In genomic region chr22:21025266-21025665, GRCh38 we compare ENCODE assay signal across 22 cellular contexts. TPM values are rescaled to one million over a fixed set of nuclear protein-coding genes. Genes with fewer than 3 reads are reported as not detected.
DNase-seq lines count a peak whose midpoint lies in the region; ATAC-seq, FAIRE-seq and TF ChIP-seq lines count a peak whose summit lies in the region.
"Had no signal": no experiment of that assay in that cellular context is flagged by ENCODE, and none has a peak within 500 bp of the region (broad histone marks: within the 10 kb centered on the region; RNA-seq: fewer than 3 reads in every experiment).

No MANE protein-coding gene starts in this region.

- peaks cover 12% of the 10 kb centered on the region for H3K4me1 Mint-ChIP-seq in activated naive CD4-positive, alpha-beta T cell treated with anti-CD3 and anti-CD28 coated beads for 36 hours (ENCODE audit: low read depth)
- peaks cover 29% of the 10 kb centered on the region for H3K4me1 Mint-ChIP-seq in stimulated activated naive CD8-positive, alpha-beta T cell treated with anti-CD3 and anti-CD28 coated beads, Interleukin-15, amount 100 ng/mL, for 72 hours

- H3K27me3 Mint-ChIP-seq in activated naive CD4-positive, alpha-beta T cell treated with anti-CD3 and anti-CD28 coated beads for 36 hours (ENCODE audit: low read depth), result peaks cover 11% of the 10 kb centered on the region
- no peaks in the 10 kb centered on the region for H3K27me3 Mint-ChIP-seq in stimulated activated naive CD8-positive, alpha-beta T cell treated with anti-CD3 and anti-CD28 coated beads, Interleukin-15, amount 100 ng/mL, for 72 hours

- intact Hi-C loops in activated naive CD4-positive, alpha-beta T cell treated with anti-CD3 and anti-CD28 coated beads for 36 hours (cut with micrococcal nuclease), result no loop called here
- intact Hi-C loops in gastrocnemius medialis (cut with DNase I; ENCODE audit: low total_unique reads), result no loop called here

- no peak for TF ChIP-seq CTCF in RWPE2 (IDR thresholded peaks at IDR 0.05; ENCODE audit: poor library complexity, severe bottlenecking)
- no peak for TF ChIP-seq CTCF in bronchial epithelial cell (IDR thresholded peaks at IDR 0.05; ENCODE audit: insufficient read depth, low read length, severe bottlenecking)
- no peak for TF ChIP-seq CTCF in gastrocnemius medialis (IDR thresholded peaks at IDR 0.05 in 4 of 5, conservative IDR thresholded peaks at IDR 0.05 in 1 of 5)

- H3K27ac ChIP-seq in RWPE2 (ENCODE audit: poor library complexity, severe bottlenecking) (peak overlapping the region; percentile 59), gastrocnemius medialis (no peak overlapping the region)
- H3K27ac ChIP-seq: suprapubic skin had no signal

- in situ Hi-C loops in gastrocnemius medialis (cut with MboI; ENCODE audit: low sequenced_read_pairs in 4 of 4), result no loop called here

- no peak overlapping the region for H3K4me3 ChIP-seq in RWPE2 (ENCODE audit: severe bottlenecking)
- H3K4me3 ChIP-seq in bronchial epithelial cell (ENCODE audit: low read depth, low read length), result no peak overlapping the region
- H3K4me3 ChIP-seq in gastrocnemius medialis, result no peak overlapping the region
- H3K4me3 ChIP-seq: HAP-1, MG63, suprapubic skin had no signal

- peaks cover 30% of the 10 kb centered on the region for H3K4me1 ChIP-seq in RWPE2 (ENCODE audit: insufficient read depth, poor library complexity, severe bottlenecking)
- H3K4me1 ChIP-seq in gastrocnemius medialis, result no peaks in the 10 kb centered on the region
- H3K4me1 ChIP-seq: HAP-1 had no signal

- no peaks in the 10 kb centered on the region for H3K9me3 Mint-ChIP-seq in activated naive CD4-positive, alpha-beta T cell treated with anti-CD3 and anti-CD28 coated beads for 36 hours
- no peaks in the 10 kb centered on the region for H3K9me3 Mint-ChIP-seq in stimulated activated naive CD8-positive, alpha-beta T cell treated with anti-CD3 and anti-CD28 coated beads, Interleukin-15, amount 100 ng/mL, for 72 hours
- H3K9me3 Mint-ChIP-seq: activated naive CD4-positive, alpha-beta T cell treated with anti-CD3 and anti-CD28 coated beads, Interleukin-2, amount 50 U/mL, for 72 hours had no signal

- H3K27me3 ChIP-seq in RWPE2 (ENCODE audit: insufficient read depth, poor library complexity, severe bottlenecking) (no peaks in the 10 kb centered on the region), bronchial epithelial cell (ENCODE audit: control insufficient read depth, insufficient read depth, low read length) (no peaks in the 10 kb centered on the region), gastrocnemius medialis (no peaks in the 10 kb centered on the region)
- H3K27me3 ChIP-seq: MG63 had no signal

- no peaks in the 10 kb centered on the region for H3K36me3 Mint-ChIP-seq in activated naive CD4-positive, alpha-beta T cell treated with anti-CD3 and anti-CD28 coated beads for 36 hours (ENCODE audit: low read depth)
- H3K36me3 Mint-ChIP-seq: activated naive CD4-positive, alpha-beta T cell treated with anti-CD3 and anti-CD28 coated beads, Interleukin-2, amount 50 U/mL, for 72 hours had no signal

- no peak for TF ChIP-seq POLR2A in gastrocnemius medialis (IDR thresholded peaks at IDR 0.05)

- DNase-seq in activated naive CD4-positive, alpha-beta T cell treated with anti-CD3 and anti-CD28 coated beads for 36 hours, result peak; percentile 22
- no peak for DNase-seq in activated naive CD4-positive, alpha-beta T cell treated with Interleukin-2 at 50 U/mL for 16 hours
- DNase-seq in RWPE2 (ENCODE audit: low spot score) (peak; percentile 51), bronchial epithelial cell (ENCODE audit: low read depth) (peak; percentile 84), NCI-H146 treated with DMSO at 0.1 percent for 48 hours (lab: John Stamatoyannopoulos, UW; ENCODE audit: unreplicated experiment) (no peak), NCI-H345 (lab: John Stamatoyannopoulos, UW) (no peak), gastrocnemius medialis (no peak)
- DNase-seq in stimulated activated naive CD8-positive, alpha-beta T cell treated with anti-CD3 and anti-CD28 coated beads, Interleukin-15, amount 100 ng/mL, for 72 hours, result peak; percentile 23 to 37
- DNase-seq: left colon; MG63; NCI-H1694 treated with DMSO at 0.1 percent for 48 hours; NCI-H446 treated with DMSO at 0.1 percent for 48 hours; occipital lobe; stimulated activated CD4-positive, alpha-beta T cell treated with anti-CD3 and anti-CD28 coated beads, Interleukin-1b, Interleukin-23, amount 100 ng/mL, for 48 hours had no signal

- ATAC-seq in RWPE2 (ENCODE audit: low read depth) (peak; percentile 18; the same call in 1 of the 3 replicates), gastrocnemius medialis (no peak)
- ATAC-seq in stimulated activated naive CD8-positive, alpha-beta T cell treated with anti-CD3 and anti-CD28 coated beads, Interleukin-15, amount 100 ng/mL, for 72 hours, result peak; percentile 73
- ATAC-seq: left colon, sciatic nerve had no signal

- no peak for FAIRE-seq in bronchial epithelial cell (lab: Jason Lieb, UNC)
- FAIRE-seq: TTC549 had no signal

- CTCF ChIA-PET in activated naive CD4-positive, alpha-beta T cell treated with anti-CD3 and anti-CD28 coated beads for 36 hours (lab: Charles Lee), result interaction anchor here (1.5 kb wide), 1 partner anchor 139 kb away, joined by 3 read pairs; no protein-coding TSS in a partner anchor

- H3K36me3 ChIP-seq in RWPE2 (ENCODE audit: low read depth), result no peaks in the 10 kb centered on the region
- no peaks in the 10 kb centered on the region for H3K36me3 ChIP-seq in bronchial epithelial cell (ENCODE audit: control insufficient read depth, insufficient read depth, low read length)
- peaks cover 0 to 18% of the 10 kb centered on the region in 2 donors for H3K36me3 ChIP-seq in gastrocnemius medialis
- H3K36me3 ChIP-seq: HAP-1, MG63, suprapubic skin had no signal

- no peak overlapping the region for H3K27ac Mint-ChIP-seq in activated naive CD4-positive, alpha-beta T cell treated with anti-CD3 and anti-CD28 coated beads for 36 hours
- peak overlapping the region; percentile 42 to 60 for H3K27ac Mint-ChIP-seq in stimulated activated naive CD8-positive, alpha-beta T cell treated with anti-CD3 and anti-CD28 coated beads, Interleukin-15, amount 100 ng/mL, for 72 hours

- no peak overlapping the region for H3K4me3 Mint-ChIP-seq in activated naive CD4-positive, alpha-beta T cell treated with anti-CD3 and anti-CD28 coated beads for 36 hours
- peak overlapping the region; percentile 49 to 52 for H3K4me3 Mint-ChIP-seq in stimulated activated naive CD8-positive, alpha-beta T cell treated with anti-CD3 and anti-CD28 coated beads, Interleukin-15, amount 100 ng/mL, for 72 hours

- H3K9me3 ChIP-seq in RWPE2 (ENCODE audit: severe bottlenecking) (no peaks in the 10 kb centered on the region), gastrocnemius medialis (no peaks in the 10 kb centered on the region)
- H3K9me3 ChIP-seq: HAP-1, MG63, suprapubic skin had no signal

RNA-seq across cellular contexts. Expression of gene SLC7A4, which starts 7.1 kb away (rescaled TPM):
- total RNA-seq in activated naive CD4-positive, alpha-beta T cell treated with anti-CD3 and anti-CD28 coated beads for 36 hours, result not detected
- total RNA-seq in bronchial epithelial cell (under 0.01 and 0.77 TPM in 2 replicates), gastrocnemius medialis (not detected)
- total RNA-seq: activated naive CD4-positive, alpha-beta T cell treated with anti-CD3 and anti-CD28 coated beads, Interleukin-2, amount 50 U/mL, for 72 hours; G401; HT1080; mononuclear cell had no signal

RNA-seq across cellular contexts. Expression of gene P2RX6, which starts 10.3 kb away (rescaled TPM):
- total RNA-seq in activated naive CD4-positive, alpha-beta T cell treated with anti-CD3 and anti-CD28 coated beads for 36 hours, result under 1 TPM in 1 of 2 experiments, not detected in 1; 0.12 TPM
- total RNA-seq in bronchial epithelial cell (0.13 and 0.26 TPM in 2 replicates), gastrocnemius medialis (10 to 100 TPM; 17.6 to 68.9 (median 33.3) TPM)
- total RNA-seq: occipital lobe had no signal

RNA-seq across cellular contexts. Expression of gene LRRC74B, which starts 20.5 kb away (rescaled TPM):
- total RNA-seq in activated naive CD4-positive, alpha-beta T cell treated with anti-CD3 and anti-CD28 coated beads for 36 hours, result not detected
- total RNA-seq in bronchial epithelial cell, result not detected in 2 replicates
- total RNA-seq in gastrocnemius medialis, result not detected
- total RNA-seq: activated naive CD4-positive, alpha-beta T cell treated with anti-CD3 and anti-CD28 coated beads, Interleukin-2, amount 50 U/mL, for 72 hours; G401; HT1080; mononuclear cell; occipital lobe; sciatic nerve; suprapubic skin had no signal

RNA-seq across cellular contexts. Expression of gene THAP7, which starts 23.3 kb away (rescaled TPM):
- total RNA-seq in activated naive CD4-positive, alpha-beta T cell treated with anti-CD3 and anti-CD28 coated beads for 36 hours, result 10 to 100 TPM; 20.4 to 21.2 TPM
- total RNA-seq in bronchial epithelial cell, result 23.2 and 29.0 TPM in 2 replicates
- 10 to 100 TPM; 44.8 to 76.2 (median 61.7) TPM for total RNA-seq in gastrocnemius medialis

RNA-seq across cellular contexts. Expression of gene LZTR1, which starts 43.2 kb away (rescaled TPM):
- total RNA-seq in activated naive CD4-positive, alpha-beta T cell treated with anti-CD3 and anti-CD28 coated beads for 36 hours, result 10 to 100 TPM; 23.1 to 27.4 TPM
- total RNA-seq in bronchial epithelial cell (14.7 and 23.2 TPM in 2 replicates), gastrocnemius medialis (10 to 100 TPM; 25.4 to 36.4 (median 26.3) TPM)

Comparison
In these comparisons a context has a peak if more than half of its experiments do, and no peak if none do; other contexts are left out.
1. DNase-seq: peak in activated naive CD4-positive, alpha-beta T cell treated with anti-CD3 and anti-CD28 coated beads for 36 hours (single experiment), RWPE2 (single experiment), bronchial epithelial cell (single experiment) and stimulated activated naive CD8-positive, alpha-beta T cell treated with anti-CD3 and anti-CD28 coated beads, Interleukin-15, amount 100 ng/mL, for 72 hours (2 of 2); none in activated naive CD4-positive, alpha-beta T cell treated with Interleukin-2 at 50 U/mL for 16 hours (single experiment), NCI-H146 treated with DMSO at 0.1 percent for 48 hours (single experiment), NCI-H345 (single experiment) and gastrocnemius medialis (0 of 2).
2. ATAC-seq: peak in RWPE2 (single experiment) and stimulated activated naive CD8-positive, alpha-beta T cell treated with anti-CD3 and anti-CD28 coated beads, Interleukin-15, amount 100 ng/mL, for 72 hours (single experiment); none in gastrocnemius medialis (0 of 2).
3. RNA of gene P2RX6, which starts 10.3 kb away (total RNA-seq): 17.6 to 68.9 TPM in gastrocnemius medialis; 0.13 to 0.26 TPM in bronchial epithelial cell and 0.12 TPM in activated naive CD4-positive, alpha-beta T cell treated with anti-CD3 and anti-CD28 coated beads for 36 hours; every median in the first group is over 10 times any median in the second.